1 cellular context compared by ENCODE assay signal in the genomic region with DNA sequence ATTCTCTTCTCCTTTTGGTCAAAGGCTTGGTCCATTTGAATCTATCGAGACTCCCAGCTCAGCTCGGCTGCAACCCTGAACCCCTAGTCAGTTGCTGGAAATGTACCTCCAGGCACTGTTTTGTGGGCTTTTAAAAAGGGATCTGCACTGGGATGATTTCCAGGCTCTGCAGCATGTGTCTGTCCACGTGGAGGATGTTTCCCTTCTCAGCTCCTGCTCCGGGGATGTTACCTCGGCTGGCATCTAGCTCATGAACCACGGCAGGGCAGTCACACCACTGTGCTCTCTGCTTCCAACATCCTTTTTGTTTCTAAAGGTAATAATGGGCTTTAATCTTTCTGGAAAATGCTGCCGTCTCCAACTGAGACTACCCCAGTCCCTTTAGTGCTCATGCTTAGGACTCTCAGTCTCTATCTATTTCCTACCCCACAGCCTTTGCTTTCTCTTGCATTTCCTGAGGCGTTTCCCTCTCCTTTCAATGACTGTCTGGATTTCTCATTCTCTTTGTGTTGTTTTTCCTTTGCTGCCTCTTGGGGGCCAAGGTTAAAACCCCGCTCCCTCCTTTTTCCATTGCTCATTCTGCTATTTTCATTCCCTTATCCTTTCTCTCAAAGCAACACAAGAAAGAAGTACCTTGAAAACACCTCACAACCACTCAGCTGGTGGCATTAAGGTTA.
TF ChIP-seq lines count a peak whose summit lies in the region.

No MANE protein-coding gene starts in this region.

TF ChIP-seq in WTC11, 78 proteins besides CTCF, POLR2A, EP300 and RAD21 (continued from another document):
- TF ChIP-seq MYBL2 (CRISPR knock-in tag; IDR thresholded peaks at IDR 0.05) (no peak), ELF4 (CRISPR knock-in tag; IDR thresholded peaks at IDR 0.05; ENCODE audit: low read depth) (no peak), ATF1 (CRISPR knock-in tag; IDR thresholded peaks at IDR 0.05) (no peak), GRHL2 (CRISPR knock-in tag; IDR thresholded peaks at IDR 0.05; ENCODE audit: insufficient replicate concordance, severe bottlenecking) (no peak), ZNF396 (CRISPR knock-in tag; IDR thresholded peaks at IDR 0.05; ENCODE audit: borderline replicate concordance) (no peak), PREB (CRISPR knock-in tag; IDR thresholded peaks at IDR 0.05; ENCODE audit: borderline replicate concordance) (no peak), TP53 (CRISPR knock-in tag; IDR thresholded peaks at IDR 0.05) (no peak), TEAD4 (CRISPR knock-in tag; IDR thresholded peaks at IDR 0.05) (no peak), IRF2 (CRISPR knock-in tag; IDR thresholded peaks at IDR 0.05; ENCODE audit: borderline replicate concordance, low read depth) (no peak), ZBTB21 (CRISPR knock-in tag; IDR thresholded peaks at IDR 0.05; ENCODE audit: borderline replicate concordance) (no peak)
- TF ChIP-seq, protein P1, sequence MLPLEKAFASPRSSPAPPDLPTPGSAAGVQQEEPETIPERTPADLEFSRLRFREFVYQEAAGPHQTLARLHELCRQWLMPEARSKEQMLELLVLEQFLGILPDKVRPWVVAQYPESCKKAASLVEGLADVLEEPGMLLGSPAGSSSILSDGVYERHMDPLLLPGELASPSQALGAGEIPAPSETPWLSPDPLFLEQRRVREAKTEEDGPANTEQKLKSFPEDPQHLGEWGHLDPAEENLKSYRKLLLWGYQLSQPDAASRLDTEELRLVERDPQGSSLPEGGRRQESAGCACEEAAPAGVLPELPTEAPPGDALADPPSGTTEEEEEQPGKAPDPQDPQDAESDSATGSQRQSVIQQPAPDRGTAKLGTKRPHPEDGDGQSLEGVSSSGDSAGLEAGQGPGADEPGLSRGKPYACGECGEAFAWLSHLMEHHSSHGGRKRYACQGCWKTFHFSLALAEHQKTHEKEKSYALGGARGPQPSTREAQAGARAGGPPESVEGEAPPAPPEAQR (CRISPR knock-in tag; IDR thresholded peaks at IDR 0.05), result no peak
- TF ChIP-seq, protein P2, sequence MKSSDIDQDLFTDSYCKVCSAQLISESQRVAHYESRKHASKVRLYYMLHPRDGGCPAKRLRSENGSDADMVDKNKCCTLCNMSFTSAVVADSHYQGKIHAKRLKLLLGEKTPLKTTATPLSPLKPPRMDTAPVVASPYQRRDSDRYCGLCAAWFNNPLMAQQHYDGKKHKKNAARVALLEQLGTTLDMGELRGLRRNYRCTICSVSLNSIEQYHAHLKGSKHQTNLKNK (CRISPR knock-in tag; IDR thresholded peaks at IDR 0.05), result no peak
- TF ChIP-seq, protein P3, sequence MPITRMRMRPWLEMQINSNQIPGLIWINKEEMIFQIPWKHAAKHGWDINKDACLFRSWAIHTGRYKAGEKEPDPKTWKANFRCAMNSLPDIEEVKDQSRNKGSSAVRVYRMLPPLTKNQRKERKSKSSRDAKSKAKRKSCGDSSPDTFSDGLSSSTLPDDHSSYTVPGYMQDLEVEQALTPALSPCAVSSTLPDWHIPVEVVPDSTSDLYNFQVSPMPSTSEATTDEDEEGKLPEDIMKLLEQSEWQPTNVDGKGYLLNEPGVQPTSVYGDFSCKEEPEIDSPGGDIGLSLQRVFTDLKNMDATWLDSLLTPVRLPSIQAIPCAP (CRISPR knock-in tag; IDR thresholded peaks at IDR 0.05), result no peak
TF ChIP-seq in WTC11: peak in this region for 0.
